ENCODE assay signal across 8 cellular contexts in genomic region chr18:23437357-23438045, GRCh38. TPM values are rescaled to one million over a fixed set of nuclear protein-coding genes. Genes with fewer than 3 reads are reported as not detected.
DNase-seq lines count a peak whose midpoint lies in the region; ATAC-seq, FAIRE-seq and TF ChIP-seq lines count a peak whose summit lies in the region.

No MANE protein-coding gene starts in this region.

- no peaks in the 10 kb centered on the region for H3K27me3 ChIP-seq in mucosa of stomach (ENCODE audit: control insufficient read depth, insufficient read depth, low read length)

- DNase-seq in D721Med (ENCODE audit: insufficient read length, low spot score) (peak; percentile 73), GM20000 (ENCODE audit: low spot score) (peak; percentile 85), HT1080 (ENCODE audit: low read depth) (peak; percentile 67), OCI-M1 (lab: John Stamatoyannopoulos, UW) (peak; percentile 89)
- peak; percentile 83 to 87 for DNase-seq in activated T-cell treated with anti-CD3 and anti-CD28 coated beads, Interleukin-2, amount 50 U/mL, for 48 hours
- DNase-seq in stimulated activated CD8-positive, alpha-beta memory T cell treated with anti-CD3 and anti-CD28 coated beads, Interleukin-4, amount 100 ng/mL, for 48 hours = peak; percentile 89

- H3K9me3 ChIP-seq in mucosa of stomach (ENCODE audit: control insufficient read depth, low read length) = no peaks in the 10 kb centered on the region

- peak; percentile 92 for ATAC-seq in esophagus mucosa

- FAIRE-seq in D721Med (lab: Jason Lieb, UNC) = no peak

- peak overlapping the region; percentile 59 for H3K9ac ChIP-seq in mucosa of stomach (ENCODE audit: low read length)

- H3K4me1 ChIP-seq in mucosa of stomach (ENCODE audit: control insufficient read depth, insufficient read depth, low read length) = peaks cover 4% of the 10 kb centered on the region

- no peaks in the 10 kb centered on the region for H3K36me3 ChIP-seq in mucosa of stomach (ENCODE audit: control insufficient read depth, insufficient read depth, low read length)

- H3K4me3 ChIP-seq in mucosa of stomach (ENCODE audit: low read length) = peak overlapping the region; percentile 48

- TF ChIP-seq CTCF in D721Med (IDR thresholded peaks at IDR 0.05; ENCODE audit: insufficient read depth, missing control alignments) = no peak
- TF ChIP-seq CTCF in GM20000 (IDR thresholded peaks at IDR 0.05; ENCODE audit: extremely low read depth, missing control alignments) = no peak

RNA-seq across cellular contexts. Expression of gene RIOK3, which starts 15.6 kb away (rescaled TPM):
- 20.7 and 25.5 TPM in 2 replicates for total RNA-seq in HT1080 (2014; rRNA removed; shearing (Covaris generic))
- polyA plus RNA-seq in HT1080 (2015; cell fraction: cytosol; rRNA removed) = 39.6 and 60.0 TPM in 2 replicates
- 109 and 122 TPM in 2 replicates for polyA plus RNA-seq in HT1080 (2015; cell fraction: nucleus; rRNA removed)
- total RNA-seq in esophagus mucosa = 119 TPM

Comparison
In these comparisons a context has a peak if more than half of its experiments do, and no peak if none do; other contexts are left out.
1. Peak in every context shown above with its lines: DNase-seq, ATAC-seq and H3K4me3 ChIP-seq.